24 cellular contexts compared by ENCODE assay signal in the genomic region with DNA sequence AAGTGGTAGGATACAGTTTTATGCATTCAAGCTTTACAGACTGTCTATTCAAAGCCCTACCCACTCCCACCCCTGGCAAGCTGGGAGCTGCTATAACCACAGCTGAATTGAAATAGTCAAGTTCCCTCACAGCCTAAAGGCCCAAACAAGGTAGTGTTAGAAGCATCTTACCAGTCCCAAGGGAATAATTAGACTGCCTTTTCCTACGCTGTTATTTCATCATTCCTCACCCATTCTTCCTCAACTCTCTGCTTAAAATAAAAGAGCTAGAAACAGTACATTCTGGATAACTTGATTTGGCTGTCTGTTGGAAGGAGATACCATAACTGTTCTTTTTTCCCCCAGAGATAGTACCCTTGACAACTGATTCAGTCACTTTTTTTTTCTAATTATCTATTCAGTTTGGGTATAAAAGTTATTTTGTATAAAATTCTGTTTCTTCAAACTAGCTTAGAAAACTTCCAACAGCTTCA.
DNase-seq lines count a peak whose midpoint lies in the region; ATAC-seq lines count a peak whose summit lies in the region.
"Had no signal": no experiment of that assay in that cellular context is flagged by ENCODE, and none has a peak within 500 bp of the region (broad histone marks: within the 10 kb centered on the region; RNA-seq: fewer than 3 reads in every experiment).

No MANE protein-coding gene starts in this region.

- no peak overlapping the region for H3K4me3 ChIP-seq in skeletal muscle cell (ENCODE audit: low read depth, low read length)
- H3K4me3 ChIP-seq: cardiac muscle cell, lung, tibial artery had no signal

- DNase-seq in DMS 273 (lab: John Stamatoyannopoulos, UW; ENCODE audit: unreplicated experiment) (peak; percentile 17), DMS 273 treated with DMSO at 0.1 percent for 48 hours (lab: John Stamatoyannopoulos, UW) (no peak), NCI-H2171 treated with DMSO at 0.1 percent for 48 hours (lab: John Stamatoyannopoulos, UW) (peak; percentile 67), fibroblast of gingiva (ENCODE audit: low read depth) (peak; percentile 15), skeletal muscle cell (ENCODE audit: low read depth) (peak; percentile 89), hippocampal formation (lab: John Stamatoyannopoulos, UW) (no peak), NCI-H2196 treated with DMSO at 0.1 percent for 48 hours (lab: John Stamatoyannopoulos, UW; ENCODE audit: unreplicated experiment) (no peak)
- DNase-seq: activated CD4-positive, alpha-beta T cell treated with anti-CD3 and anti-CD28 coated beads for 48 hours; activated CD8-positive, alpha-beta memory T cell treated with anti-CD3 and anti-CD28 coated beads, Interleukin-2, amount 10 ng/mL, durations not matched to agents 7 days and 5 days; activated naive CD4-positive, alpha-beta T cell treated with anti-CD3 and anti-CD28 coated beads, Interleukin-2, amount 10 ng/mL, durations not matched to agents 7 days and 5 days; BE2C; Caco-2; kidney glomerular epithelial cell; MV-4-11; NCI-H2029; NCI-H524 treated with DMSO at 0.1 percent for 48 hours; stimulated activated CD4-positive, alpha-beta T cell treated with anti-CD3 and anti-CD28 coated beads, Interleukin-4, amount 100 ng/mL, for 24 hours; stimulated activated naive CD8-positive, alpha-beta T cell treated with anti-CD3 and anti-CD28 coated beads, Interleukin-15, Interleukin-2, amounts not matched to agents 100 U/mL and 50 U/mL, for 24 hours; T-helper 17 cell; tibial artery had no signal

- ATAC-seq in HG03097 (IDR thresholded peaks at IDR 0.05; ENCODE audit: low FRiP score, unreplicated experiment), result no peak
- ATAC-seq: activated CD8-positive, alpha-beta memory T cell treated with anti-CD3 and anti-CD28 coated beads, Interleukin-2, amount 10 ng/mL, durations not matched to agents 7 days and 5 days; HCT116; stimulated activated naive CD8-positive, alpha-beta T cell treated with anti-CD3 and anti-CD28 coated beads, Interleukin-15, Interleukin-2, amounts not matched to agents 100 U/mL and 50 U/mL, for 24 hours; T-helper 17 cell had no signal

Comparison
In these comparisons a context has a peak if more than half of its experiments do, and no peak if none do; other contexts are left out.
1. DNase-seq: peak in DMS 273 (single experiment), NCI-H2171 treated with DMSO at 0.1 percent for 48 hours (single experiment), fibroblast of gingiva (single experiment) and skeletal muscle cell (single experiment); none in DMS 273 treated with DMSO at 0.1 percent for 48 hours (single experiment), hippocampal formation (0 of 2) and NCI-H2196 treated with DMSO at 0.1 percent for 48 hours (single experiment).